ENCODE assay signal across 9 cellular contexts in genomic region chr17:42406602-42407288, GRCh38. TPM values are rescaled to one million over a fixed set of nuclear protein-coding genes. Genes with fewer than 3 reads are reported as not detected.
DNase-seq lines count a peak whose midpoint lies in the region; ATAC-seq and TF ChIP-seq lines count a peak whose summit lies in the region.
"Had no signal": no experiment of that assay in that cellular context is flagged by ENCODE, and none has a peak within 500 bp of the region (broad histone marks: within the 10 kb centered on the region; RNA-seq: fewer than 3 reads in every experiment).

No MANE protein-coding gene starts in this region.

- DNase-seq in heart right ventricle, result no peak
- DNase-seq in Right ventricle myocardium inferior (ENCODE audit: missing footprints), result no peak
- peak; percentile 17 for DNase-seq in epidermal melanocyte (ENCODE audit: insufficient read length, low spot score)
- no peak for DNase-seq in ovary
- no peak for DNase-seq in mucosa of descending colon
- DNase-seq in activated CD8-positive, alpha-beta memory T cell treated with anti-CD3 and anti-CD28 coated beads, Interleukin-2, amount 50 U/mL, for 48 hours, result no peak
- no peak for DNase-seq in amygdala (lab: John Stamatoyannopoulos, UW)

- intact Hi-C loops in heart right ventricle (cut with DNase I) (loop anchor here in 7 of 10 donors (1.0 to 10.0 kb wide), 8 partner anchors 16 to 118 kb away; partner anchors contain the start of genes CAVIN1 (in 2 of the 7), ATP6V0A1 (in 1 of the 7) and STAT3 (in 1 of the 7)), Right ventricle myocardium inferior (cut with DNase I) (loop anchor here (1.0 to 5.0 kb wide), 4 partner anchors 14 to 111 kb away; partner anchors contain the start of gene ATP6V0A1), ovary (cut with DNase I) (loop anchor here (1.0 to 5.0 kb wide), 3 partner anchors 83 to 84 kb away; no protein-coding TSS in a partner anchor), mucosa of descending colon (cut with DNase I, micrococcal nuclease) (loop anchor here (2.0 to 5.0 kb wide), 2 partner anchors 84 kb away; no protein-coding TSS in a partner anchor)

- H3K36me3 ChIP-seq in heart right ventricle (peaks cover 3 to 42% (median 32%) of the 10 kb centered on the region in 9 donors), ovary (no peaks in the 10 kb centered on the region), mucosa of descending colon (ENCODE audit: low read depth) (no peaks in the 10 kb centered on the region)

- H3K27ac ChIP-seq in heart right ventricle (peak overlapping the region; percentile 19 to 100 (median 84)), ovary (peak overlapping the region; percentile 39 to 59)
- H3K27ac ChIP-seq: KMS-11 had no signal

- H3K4me3 ChIP-seq in heart right ventricle, result peak overlapping the region in 7 of 10 donors; percentile 16 to 25 (median 19)
- H3K4me3 ChIP-seq in ovary, result no peak overlapping the region
- no peak overlapping the region for H3K4me3 ChIP-seq in mucosa of descending colon

- H3K9me3 ChIP-seq in heart right ventricle, result no peaks in the 10 kb centered on the region
- no peaks in the 10 kb centered on the region for H3K9me3 ChIP-seq in ovary
- no peaks in the 10 kb centered on the region for H3K9me3 ChIP-seq in mucosa of descending colon

- 38 to 47% methylated on average over 5 of the region's 5 CpGs for WGBS in heart right ventricle, 2 donors
- WGBS in ovary, 3 donors, result 25 to 33% (median 30%) methylated on average over 5 of the region's 5 CpGs

- no peak for TF ChIP-seq POLR2A in ovary (IDR thresholded peaks at IDR 0.05)

- H3K27me3 ChIP-seq in heart right ventricle (no peaks in the 10 kb centered on the region), ovary (no peaks in the 10 kb centered on the region)

- TF ChIP-seq CTCF in heart right ventricle (IDR thresholded peaks at IDR 0.05) (no peak), ovary (IDR thresholded peaks at IDR 0.05) (no peak), mucosa of descending colon (IDR thresholded peaks at IDR 0.05) (no peak)

- ATAC-seq in heart right ventricle (peak in 5 of 8 donors; percentile 4 to 24 (median 7)), Right ventricle myocardium inferior (no peak), mucosa of descending colon (no peak), HG02642 (IDR thresholded peaks at IDR 0.05; ENCODE audit: poor library complexity, unreplicated experiment) (no peak)

- H3K4me1 ChIP-seq in heart right ventricle (peaks cover 47 to 100% (median 94%) of the 10 kb centered on the region in 9 donors), ovary (ENCODE audit: insufficient read depth) (peaks cover 32% of the 10 kb centered on the region), mucosa of descending colon (ENCODE audit: low read depth) (peaks cover 14% of the 10 kb centered on the region)

- TF ChIP-seq EP300 in ovary (IDR thresholded peaks at IDR 0.05), result no peak

RNA-seq across cellular contexts. Expression of gene CAVIN1, which starts 16.3 kb away (rescaled TPM):
- 100 to 1,000 TPM; 176 to 300 (median 241) TPM for total RNA-seq in heart right ventricle
- polyA plus RNA-seq in heart right ventricle, result 100 to 1,000 TPM; 131 to 198 TPM
- total RNA-seq in Right ventricle myocardium inferior, result 240 TPM
- total RNA-seq in ovary, result 100 to 1,000 TPM; 122 to 407 (median 281) TPM
- 100 to 1,000 TPM; 226 to 253 TPM for polyA plus RNA-seq in ovary
- 100 to 1,000 TPM in 1 of 3 donors, 10 to 100 TPM in 2; 19.3 to 246 (median 52.4) TPM for total RNA-seq in mucosa of descending colon

RNA-seq across cellular contexts. Expression of gene STAT3, which starts 18.5 kb away (rescaled TPM):
- 100 to 1,000 TPM in 8 of 10 donors, 10 to 100 TPM in 2; 87.2 to 398 (median 115) TPM for total RNA-seq in heart right ventricle
- 10 to 100 TPM; 33.9 to 61.7 TPM for polyA plus RNA-seq in heart right ventricle
- 183 TPM for total RNA-seq in Right ventricle myocardium inferior
- total RNA-seq in ovary, result 100 to 1,000 TPM; 118 to 301 (median 207) TPM
- 100 to 1,000 TPM in 1 of 2 donors, 10 to 100 TPM in 1; 58.3 to 129 TPM for polyA plus RNA-seq in ovary
- 100 to 1,000 TPM; 158 to 230 (median 227) TPM for total RNA-seq in mucosa of descending colon

RNA-seq across cellular contexts. Expression of gene ATP6V0A1, which starts 51.9 kb away (rescaled TPM):
- total RNA-seq in heart right ventricle (10 to 100 TPM; 28.1 to 48.5 (median 32.6) TPM), Right ventricle myocardium inferior (31.1 TPM), ovary (10 to 100 TPM; 47.6 to 94.1 (median 74.1) TPM), mucosa of descending colon (100 to 1,000 TPM in 1 of 3 donors, 10 to 100 TPM in 2; 88.5 to 105 (median 95.6) TPM)
- polyA plus RNA-seq in heart right ventricle (10 to 100 TPM; 35.2 to 35.6 TPM), ovary (100 to 1,000 TPM in 1 of 2 donors, 10 to 100 TPM in 1; 36.3 to 118 TPM)

Comparison
In these comparisons a context has a peak if more than half of its experiments do, and no peak if none do; other contexts are left out.
1. ATAC-seq: peak in heart right ventricle (5 of 8); none in Right ventricle myocardium inferior (single experiment), mucosa of descending colon (single experiment) and HG02642 (single experiment).
2. H3K4me3 ChIP-seq: peak in heart right ventricle (7 of 10); none in ovary (single experiment) and mucosa of descending colon (single experiment).